20 cellular contexts compared by ENCODE assay signal in genomic region chr4:187335339-187335738, GRCh38.
"Had no signal": no experiment of that assay in that cellular context is flagged by ENCODE, and none has a peak within 500 bp of the region (broad histone marks: within the 10 kb centered on the region; RNA-seq: fewer than 3 reads in every experiment).

No MANE protein-coding gene starts in this region.

- DNase-seq: stimulated activated CD4-positive, alpha-beta T cell treated with anti-CD3 and anti-CD28 coated beads, Interleukin-2, amount 100 ng/mL, for 48 hours; stimulated activated CD4-positive, alpha-beta T cell treated with anti-CD3 and anti-CD28 coated beads, Interleukin-4, amount 100 ng/mL, for 1 hour; stimulated activated CD4-positive, alpha-beta T cell treated with anti-CD3 and anti-CD28 coated beads, Interleukin-4, amount 100 ng/mL, for 24 hours; stimulated activated CD4-positive, alpha-beta T cell treated with anti-CD3 and anti-CD28 coated beads, Interleukin-4, amount 100 ng/mL, for 4 hours; stimulated activated CD8-positive, alpha-beta memory T cell treated with anti-CD3 and anti-CD28 coated beads, Interleukin-4, amount 100 ng/mL, for 48 hours; stimulated activated naive B cell treated with anti-CD40 and anti-IgM and Interleukin-4, amounts not matched to agents 10 μg/mL and 1 μg/mL and 100 μg/mL, for 72 hours; stimulated activated naive CD4-positive, alpha-beta T cell treated with Interleukin-2 at 50 U/mL for 16 hours; stimulated activated naive CD8-positive, alpha-beta T cell treated with anti-CD3 and anti-CD28 coated beads, Interleukin-15, amount 100 ng/mL, for 72 hours; stimulated activated naive CD8-positive, alpha-beta T cell treated with anti-CD3 and anti-CD28 coated beads, Interleukin-15, Interleukin-2, amounts not matched to agents 100 U/mL and 50 U/mL, for 24 hours; stomach; substantia nigra; testis; thyroid gland; tibial artery; transverse colon; trophoblast cell; upper lobe of right lung; uterus had no signal

- ATAC-seq: stimulated activated effector memory CD8-positive, alpha-beta T cell treated with anti-CD3 and anti-CD28 coated beads, Interleukin-12 subunit alpha, Interleukin-12 subunit beta, amount 100 ng/mL, for 72 hours; stimulated activated memory B cell treated with anti-CD40 and anti-IgM and Interleukin-4, amounts not matched to agents 10 μg/mL and 1 μg/mL and 100 μg/mL, for 72 hours; stimulated activated naive B cell treated with anti-CD40 and anti-IgM and Interleukin-4, amounts not matched to agents 10 μg/mL and 1 μg/mL and 100 μg/mL, for 72 hours; stimulated activated naive CD8-positive, alpha-beta T cell treated with anti-CD3 and anti-CD28 coated beads, Interleukin-15, amount 100 ng/mL, for 72 hours; stimulated activated naive CD8-positive, alpha-beta T cell treated with anti-CD3 and anti-CD28 coated beads, Interleukin-15, Interleukin-2, amounts not matched to agents 100 U/mL and 50 U/mL, for 24 hours; upper lobe of right lung had no signal
